Comparison of ENCODE assay signal across 1 cellular context in the genomic region with DNA sequence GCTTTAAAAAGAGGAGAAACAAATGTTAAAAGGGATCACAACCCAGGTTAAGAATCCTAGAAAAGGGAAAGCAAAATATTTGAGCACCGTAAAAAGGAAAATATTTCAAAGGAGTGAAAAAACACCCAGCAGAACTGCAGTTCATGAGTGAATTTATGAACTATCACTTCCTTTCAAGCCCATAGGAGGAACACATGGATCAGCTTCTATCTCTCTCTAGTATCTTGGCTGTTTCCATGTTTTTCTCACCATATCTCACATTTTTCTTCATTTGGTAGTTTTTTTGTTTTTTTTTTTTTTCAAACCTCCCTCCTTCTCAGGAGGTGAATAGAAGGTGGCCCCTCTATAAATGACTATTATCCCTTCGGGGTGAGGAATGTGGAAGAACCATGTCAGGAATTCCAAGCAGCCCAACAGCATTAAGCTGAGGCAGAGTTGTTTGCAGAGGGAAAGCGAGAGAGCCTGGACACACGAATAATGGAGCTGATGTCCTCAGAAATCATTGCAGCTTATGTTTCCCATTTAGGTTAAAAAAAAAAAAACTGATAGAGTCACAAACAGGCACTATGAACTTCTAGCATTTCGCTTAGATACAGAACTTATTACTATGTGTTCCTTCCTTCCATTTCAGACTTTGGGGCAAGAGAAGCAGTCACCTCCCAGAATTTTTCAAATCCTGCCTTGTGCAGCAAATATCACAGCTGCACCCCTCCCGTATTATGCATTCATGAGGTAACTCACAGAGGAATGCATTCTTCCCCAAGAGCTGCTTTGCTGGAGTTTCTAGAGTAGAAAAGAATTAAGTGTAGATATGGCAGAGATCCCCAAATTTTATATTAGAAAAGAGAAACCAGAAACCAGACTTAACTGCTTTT.
A peak's percentile ranks its signal among the peaks of the same experiment; 100 is the strongest.
TF ChIP-seq lines count a peak whose summit lies in the region.

No MANE protein-coding gene starts in this region.

TF ChIP-seq in HepG2, 621 proteins besides CTCF, POLR2A, EP300 and RAD21 (continued from another document):
- TF ChIP-seq, protein P1, sequence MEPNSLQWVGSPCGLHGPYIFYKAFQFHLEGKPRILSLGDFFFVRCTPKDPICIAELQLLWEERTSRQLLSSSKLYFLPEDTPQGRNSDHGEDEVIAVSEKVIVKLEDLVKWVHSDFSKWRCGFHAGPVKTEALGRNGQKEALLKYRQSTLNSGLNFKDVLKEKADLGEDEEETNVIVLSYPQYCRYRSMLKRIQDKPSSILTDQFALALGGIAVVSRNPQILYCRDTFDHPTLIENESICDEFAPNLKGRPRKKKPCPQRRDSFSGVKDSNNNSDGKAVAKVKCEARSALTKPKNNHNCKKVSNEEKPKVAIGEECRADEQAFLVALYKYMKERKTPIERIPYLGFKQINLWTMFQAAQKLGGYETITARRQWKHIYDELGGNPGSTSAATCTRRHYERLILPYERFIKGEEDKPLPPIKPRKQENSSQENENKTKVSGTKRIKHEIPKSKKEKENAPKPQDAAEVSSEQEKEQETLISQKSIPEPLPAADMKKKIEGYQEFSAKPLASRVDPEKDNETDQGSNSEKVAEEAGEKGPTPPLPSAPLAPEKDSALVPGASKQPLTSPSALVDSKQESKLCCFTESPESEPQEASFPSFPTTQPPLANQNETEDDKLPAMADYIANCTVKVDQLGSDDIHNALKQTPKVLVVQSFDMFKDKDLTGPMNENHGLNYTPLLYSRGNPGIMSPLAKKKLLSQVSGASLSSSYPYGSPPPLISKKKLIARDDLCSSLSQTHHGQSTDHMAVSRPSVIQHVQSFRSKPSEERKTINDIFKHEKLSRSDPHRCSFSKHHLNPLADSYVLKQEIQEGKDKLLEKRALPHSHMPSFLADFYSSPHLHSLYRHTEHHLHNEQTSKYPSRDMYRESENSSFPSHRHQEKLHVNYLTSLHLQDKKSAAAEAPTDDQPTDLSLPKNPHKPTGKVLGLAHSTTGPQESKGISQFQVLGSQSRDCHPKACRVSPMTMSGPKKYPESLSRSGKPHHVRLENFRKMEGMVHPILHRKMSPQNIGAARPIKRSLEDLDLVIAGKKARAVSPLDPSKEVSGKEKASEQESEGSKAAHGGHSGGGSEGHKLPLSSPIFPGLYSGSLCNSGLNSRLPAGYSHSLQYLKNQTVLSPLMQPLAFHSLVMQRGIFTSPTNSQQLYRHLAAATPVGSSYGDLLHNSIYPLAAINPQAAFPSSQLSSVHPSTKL (CRISPR knock-in tag; IDR thresholded peaks at IDR 0.05), result 0 out of 2 replicates have a peak, but pooled peaks have one; percentile 28
